Comparison of ENCODE assay signal across 28 cellular contexts in the genomic region with DNA sequence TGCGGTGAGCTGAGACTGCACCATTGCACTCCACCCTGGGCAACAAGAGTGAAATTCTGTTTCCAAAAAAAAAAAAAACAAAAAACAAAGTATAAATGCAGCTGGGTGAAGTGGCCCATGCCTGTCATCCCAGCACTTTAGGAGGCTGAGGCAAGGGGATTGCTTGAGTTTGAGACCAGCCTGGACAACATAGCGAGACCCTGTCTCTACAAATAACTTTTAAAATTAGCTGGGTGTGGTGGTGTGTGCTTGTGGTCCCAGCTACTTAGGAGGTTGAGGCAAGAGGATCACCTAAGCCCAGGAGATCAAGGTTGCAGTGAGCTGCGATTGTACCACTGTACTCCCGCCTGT.
"Had no signal": no experiment of that assay in that cellular context is flagged by ENCODE, and none has a peak within 500 bp of the region (broad histone marks: within the 10 kb centered on the region; RNA-seq: fewer than 3 reads in every experiment).

No MANE protein-coding gene starts in this region.

- H3K4me3 ChIP-seq: heart right ventricle, hepatocyte, lower lobe of right lung, ovary, sigmoid colon, smooth muscle cell, stomach, testis, thyroid gland, transverse colon, upper lobe of left lung, vagina had no signal

- H3K27ac Mint-ChIP-seq: progenitor cell of endocrine pancreas; stimulated activated naive B cell treated with anti-CD40 and anti-IgM and Interleukin-4, amounts not matched to agents 10 μg/mL and 1 μg/mL and 100 μg/mL, for 72 hours had no signal

- H3K36me3 ChIP-seq: heart right ventricle, lower lobe of right lung, ovary, sigmoid colon, stomach, thyroid gland, transverse colon, upper lobe of left lung, vagina had no signal

- H3K9me3 ChIP-seq: heart right ventricle, lower lobe of right lung, ovary, sigmoid colon, stomach, testis, thyroid gland, transverse colon, upper lobe of left lung, vagina had no signal

- H3K36me3 Mint-ChIP-seq: naive thymus-derived CD8-positive, alpha-beta T cell; stimulated activated naive B cell treated with anti-CD40 and anti-IgM and Interleukin-4, amounts not matched to agents 10 μg/mL and 1 μg/mL and 100 μg/mL, for 72 hours had no signal

- H3K4me2 ChIP-seq: hepatocyte, smooth muscle cell had no signal

- H3K4me1 Mint-ChIP-seq: stimulated activated naive B cell treated with anti-CD40 and anti-IgM and Interleukin-4, amounts not matched to agents 10 μg/mL and 1 μg/mL and 100 μg/mL, for 72 hours had no signal

- DNase-seq: heart right ventricle; islet precursor cell; kidney glomerular epithelial cell; left cardiac atrium; lower lobe of right lung; mammary epithelial cell; mesenchymal stem cell; naive thymus-derived CD8-positive, alpha-beta T cell; ovary; retina; right cardiac atrium; sigmoid colon; stimulated activated CD4-positive, alpha-beta T cell treated with anti-CD3 and anti-CD28 coated beads, Interleukin-12 subunit alpha, Interleukin-12 subunit beta, amount 100 ng/mL, for 4 hours; stimulated activated CD4-positive, alpha-beta T cell treated with anti-CD3 and anti-CD28 coated beads, Interleukin-15, amount 100 ng/mL, for 24 hours; stimulated activated CD4-positive, alpha-beta T cell treated with anti-CD3 and anti-CD28 coated beads, Interleukin-2, amount 100 ng/mL, for 24 hours; stimulated activated CD4-positive, alpha-beta T cell treated with anti-CD3 and anti-CD28 coated beads, Interleukin-4, amount 100 ng/mL, for 1 hour; stimulated activated naive B cell treated with anti-CD40 and anti-IgM and Interleukin-4, amounts not matched to agents 10 μg/mL and 1 μg/mL and 100 μg/mL, for 72 hours; stimulated activated naive CD8-positive, alpha-beta T cell treated with anti-CD3 and anti-CD28 coated beads, Interleukin-15, Interleukin-2, amounts not matched to agents 100 U/mL and 50 U/mL, for 24 hours; stomach; thyroid gland; transverse colon had no signal

- H2AFZ ChIP-seq: hepatocyte had no signal

- H3K27ac ChIP-seq: hepatocyte, lower lobe of right lung, ovary, sigmoid colon, thyroid gland, transverse colon, upper lobe of left lung, vagina had no signal

- H3K9me3 Mint-ChIP-seq: naive thymus-derived CD8-positive, alpha-beta T cell; stimulated activated naive B cell treated with anti-CD40 and anti-IgM and Interleukin-4, amounts not matched to agents 10 μg/mL and 1 μg/mL and 100 μg/mL, for 72 hours had no signal

- H3K79me2 ChIP-seq: hepatocyte had no signal

- H3K4me1 ChIP-seq: lower lobe of right lung, sigmoid colon, thyroid gland, transverse colon, upper lobe of left lung, vagina had no signal

- H3K4me3 Mint-ChIP-seq: naive thymus-derived CD8-positive, alpha-beta T cell; stimulated activated naive B cell treated with anti-CD40 and anti-IgM and Interleukin-4, amounts not matched to agents 10 μg/mL and 1 μg/mL and 100 μg/mL, for 72 hours had no signal

- H3K27me3 Mint-ChIP-seq: naive thymus-derived CD8-positive, alpha-beta T cell; stimulated activated naive B cell treated with anti-CD40 and anti-IgM and Interleukin-4, amounts not matched to agents 10 μg/mL and 1 μg/mL and 100 μg/mL, for 72 hours had no signal

- ATAC-seq: left cardiac atrium; left lobe of liver; lower lobe of right lung; naive thymus-derived CD8-positive, alpha-beta T cell; right cardiac atrium; stimulated activated naive B cell treated with anti-CD40 and anti-IgM and Interleukin-4, amounts not matched to agents 10 μg/mL and 1 μg/mL and 100 μg/mL, for 72 hours; stimulated activated naive CD8-positive, alpha-beta T cell treated with anti-CD3 and anti-CD28 coated beads, Interleukin-15, Interleukin-2, amounts not matched to agents 100 U/mL and 50 U/mL, for 24 hours had no signal

- H3K27me3 ChIP-seq: heart right ventricle, hepatocyte, ovary, sigmoid colon, stomach, testis, thyroid gland, transverse colon, upper lobe of left lung, vagina had no signal
